8 cellular contexts compared by ENCODE assay signal in the genomic region with DNA sequence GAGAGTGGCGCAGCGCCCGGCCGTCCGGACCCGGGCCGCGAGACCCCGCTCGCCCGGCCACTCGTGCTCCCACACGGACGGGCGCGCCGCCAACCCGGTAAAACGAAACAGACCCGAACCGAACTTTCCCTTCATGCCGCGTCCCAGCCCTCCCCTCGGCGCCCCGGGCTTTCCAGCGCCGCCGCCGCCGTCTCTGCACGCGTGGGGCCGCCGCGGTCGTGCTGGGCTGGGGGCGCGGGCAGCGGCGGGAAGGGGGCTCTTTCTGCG. TPM values are rescaled to one million over a fixed set of nuclear protein-coding genes. Genes with fewer than 3 reads are reported as not detected.
DNase-seq lines count a peak whose midpoint lies in the region; ATAC-seq and TF ChIP-seq lines count a peak whose summit lies in the region.

No MANE protein-coding gene starts in this region.

- H3K27me3 ChIP-seq in ectodermal cell (ENCODE audit: control insufficient read depth, insufficient read depth, low read length, poor library complexity, severe bottlenecking) = no peaks in the 10 kb centered on the region

- H3K9me3 ChIP-seq in ectodermal cell (ENCODE audit: control insufficient read depth, low read length) = no peaks in the 10 kb centered on the region

- peak overlapping the region in 1 of 3 experiments; percentile 94 for H3K27ac Mint-ChIP-seq in nephron

- DNase-seq in Kasumi-1 (lab: John Stamatoyannopoulos, UW) = no peak
- DNase-seq in NCI-H1092 treated with DMSO at 0.1 percent for 48 hours (lab: John Stamatoyannopoulos, UW) = no peak
- no peak for DNase-seq in AG20443 (ENCODE audit: low spot score)

- H3K36me3 ChIP-seq in ectodermal cell (ENCODE audit: control insufficient read depth, insufficient read depth, low read length) = no peaks in the 10 kb centered on the region

- peak overlapping the region; percentile 99 for H3K27ac ChIP-seq in C4-2B
- peak overlapping the region; percentile 86 for H3K27ac ChIP-seq in ectodermal cell (ENCODE audit: insufficient read depth, low read depth, low read length, poor library complexity, severe bottlenecking)

- no peaks in the 10 kb centered on the region for H3K9me3 Mint-ChIP-seq in nephron

- peak overlapping the region; percentile 87 to 93 (median 89) for H3K4me3 Mint-ChIP-seq in nephron

- H3K4me1 Mint-ChIP-seq in nephron = peaks cover 18% of the 10 kb centered on the region

- no peaks in the 10 kb centered on the region for H3K27me3 Mint-ChIP-seq in nephron (ENCODE audit: low read depth)

- no peaks in the 10 kb centered on the region for H3K4me1 ChIP-seq in ectodermal cell (ENCODE audit: control insufficient read depth, insufficient read depth, low read length)

- ATAC-seq in HG03457 (IDR thresholded peaks at IDR 0.05; ENCODE audit: unreplicated experiment) (peak; percentile 10), GM18519 (IDR thresholded peaks at IDR 0.05; ENCODE audit: low FRiP score, unreplicated experiment) (no peak)

- H3K4me3 ChIP-seq in ectodermal cell (ENCODE audit: insufficient read depth, low read depth, low read length) = peak overlapping the region; percentile 79

- peaks cover 5% of the 10 kb centered on the region for H3K36me3 Mint-ChIP-seq in nephron (ENCODE audit: low read depth)

- TF ChIP-seq CTCF in C4-2B (conservative IDR thresholded peaks at IDR 0.05) = no peak
- TF ChIP-seq CTCF in nephron (IDR thresholded peaks at IDR 0.05; ENCODE audit: unreplicated experiment in 3 of 3) = no peak

- 0% methylated on average over 42 of the region's 42 CpGs for WGBS in ectodermal cell, 2 experiments

RNA-seq across cellular contexts. Expression of a gene that starts 0.2 kb away (rescaled TPM):
- polyA plus RNA-seq in ectodermal cell (2013, experiment 1 of 4) = 30.6 TPM
- polyA plus RNA-seq in ectodermal cell (2013, experiment 2 of 4) = 31.3 TPM
- 26.0 TPM for polyA plus RNA-seq in ectodermal cell (2013, experiment 3 of 4)
- 27.8 TPM for polyA plus RNA-seq in ectodermal cell (2013, experiment 4 of 4)
